ENCODE assay signal across 8 cellular contexts in the genomic region with DNA sequence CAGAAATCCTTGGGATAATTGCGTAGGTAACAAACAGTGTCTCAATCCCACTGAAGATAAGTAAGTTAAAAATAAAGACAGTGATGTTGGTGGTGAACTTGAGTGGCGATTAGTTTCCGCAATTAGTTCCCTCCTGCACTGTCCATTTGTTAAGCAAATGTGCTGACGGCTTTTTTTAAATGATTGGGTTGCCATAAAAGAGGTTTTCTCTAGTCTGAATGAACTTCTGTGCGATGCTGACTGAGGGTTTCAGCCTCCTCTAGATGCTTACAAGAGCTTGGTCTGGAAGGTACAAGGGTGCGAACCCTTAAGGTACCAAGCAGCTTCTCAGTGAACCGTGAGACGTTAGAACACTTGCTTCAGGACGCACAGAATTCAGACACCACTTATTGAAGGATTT. TPM values are rescaled to one million over a fixed set of nuclear protein-coding genes. Genes with fewer than 3 reads are reported as not detected.
A peak's percentile ranks its signal among the peaks of the same experiment; 100 is the strongest.
DNase-seq lines count a peak whose midpoint lies in the region; ATAC-seq and TF ChIP-seq lines count a peak whose summit lies in the region.

No MANE protein-coding gene starts in this region.

- H3K4me1 Mint-ChIP-seq in Calu3 (ENCODE audit: low read depth, unreplicated experiment) (peaks cover 41% of the 10 kb centered on the region), nephron progenitor cell (peaks cover 14% of the 10 kb centered on the region)

- H3K4me3 Mint-ChIP-seq in Calu3 (ENCODE audit: low read depth, unreplicated experiment) (peak overlapping the region; percentile 77), nephron progenitor cell (peak overlapping the region; percentile 80)

- CTCF ChIA-PET in Calu3 (lab: Charles Lee): interaction anchor here (1.1 to 2.5 kb wide), 6 partner anchors 9 to 92 kb away, joined by 3 to 13 read pairs (median 6); no protein-coding TSS in a partner anchor

- no peak for TF ChIP-seq CTCF in Calu3 (IDR thresholded peaks at IDR 0.05; ENCODE audit: unreplicated experiment)
- no peak for TF ChIP-seq CTCF in colonic mucosa (IDR thresholded peaks at IDR 0.05)
- no peak for TF ChIP-seq CTCF in nephron progenitor cell (IDR thresholded peaks at IDR 0.05)

- H3K27ac ChIP-seq in HUES6 (ENCODE audit: low read depth, low read length) (no peak overlapping the region), colonic mucosa (peak overlapping the region; percentile 93)

- H3K9me3 Mint-ChIP-seq in Calu3 (ENCODE audit: low read depth, unreplicated experiment) (no peaks in the 10 kb centered on the region), nephron progenitor cell (no peaks in the 10 kb centered on the region)

- H3K4me3 ChIP-seq in HUES6 (ENCODE audit: low read depth, low read length) (peak overlapping the region; percentile 77), colonic mucosa (peak overlapping the region; percentile 67)

- intact Hi-C loops in Calu3 (cut with micrococcal nuclease; ENCODE audit: unreplicated experiment) (no loop called here), colonic mucosa (cut with DNase I) (no loop called here)

- ATAC-seq in HG03439 (IDR thresholded peaks at IDR 0.05; ENCODE audit: unreplicated experiment): no peak

- H3K36me3 ChIP-seq in HUES6 (ENCODE audit: control insufficient read depth, insufficient read depth, low read length): no peaks in the 10 kb centered on the region
- no peaks in the 10 kb centered on the region for H3K36me3 ChIP-seq in colonic mucosa

- no peaks in the 10 kb centered on the region for H3K9me3 ChIP-seq in HUES6 (ENCODE audit: control insufficient read depth, insufficient read depth, low read depth, low read length)
- no peaks in the 10 kb centered on the region for H3K9me3 ChIP-seq in colonic mucosa

- peaks cover 26% of the 10 kb centered on the region for H3K36me3 Mint-ChIP-seq in Calu3 (ENCODE audit: insufficient read depth, unreplicated experiment)
- no peaks in the 10 kb centered on the region for H3K36me3 Mint-ChIP-seq in nephron progenitor cell (ENCODE audit: low read depth)

- DNase-seq in Calu3 (no peak), colonic mucosa (no peak), nephron progenitor cell (no peak), HPDE6-E6E7 (ENCODE audit: extremely low spot score) (no peak), NCI-H774 (lab: John Stamatoyannopoulos, UW) (no peak), activated gamma-delta T cell (lab: John Stamatoyannopoulos, UW) (no peak)

- H3K4me1 ChIP-seq in HUES6 (ENCODE audit: control insufficient read depth, insufficient read depth, low read length): peaks cover 24% of the 10 kb centered on the region
- H3K4me1 ChIP-seq in colonic mucosa: no peaks in the 10 kb centered on the region

- H3K27me3 Mint-ChIP-seq in Calu3 (ENCODE audit: unreplicated experiment) (no peaks in the 10 kb centered on the region), nephron progenitor cell (ENCODE audit: low read depth, poor library complexity) (peaks cover 64% of the 10 kb centered on the region)

- H3K9ac ChIP-seq in HUES6 (ENCODE audit: low read length): peak overlapping the region; percentile 52
- H3K9ac ChIP-seq in colonic mucosa (ENCODE audit: low read depth in 2 of 2, low read length in 2 of 2): peak overlapping the region; percentile 85 to 93

- TSS peak; percentile 52 for BruUV-seq in Calu3 (replicated peaks; lab: Mats Ljungman, UMichigan)

- peaks cover 47% of the 10 kb centered on the region for H3K27me3 ChIP-seq in HUES6 (ENCODE audit: control insufficient read depth, insufficient read depth, low read length)
- no peaks in the 10 kb centered on the region for H3K27me3 ChIP-seq in colonic mucosa

- peak overlapping the region; percentile 93 for H3K27ac Mint-ChIP-seq in Calu3 (ENCODE audit: unreplicated experiment)
- H3K27ac Mint-ChIP-seq in nephron progenitor cell: no peak overlapping the region

RNA-seq across cellular contexts. Expression of gene MCTP2, which starts 0.7 kb away (rescaled TPM):
- total RNA-seq in Calu3 (2022): 30.1 and 40.5 TPM in 2 replicates
- total RNA-seq in colonic mucosa: 10 to 100 TPM; 56.4 to 88.3 TPM
